ENCODE assay signal across 9 cellular contexts in the genomic region with DNA sequence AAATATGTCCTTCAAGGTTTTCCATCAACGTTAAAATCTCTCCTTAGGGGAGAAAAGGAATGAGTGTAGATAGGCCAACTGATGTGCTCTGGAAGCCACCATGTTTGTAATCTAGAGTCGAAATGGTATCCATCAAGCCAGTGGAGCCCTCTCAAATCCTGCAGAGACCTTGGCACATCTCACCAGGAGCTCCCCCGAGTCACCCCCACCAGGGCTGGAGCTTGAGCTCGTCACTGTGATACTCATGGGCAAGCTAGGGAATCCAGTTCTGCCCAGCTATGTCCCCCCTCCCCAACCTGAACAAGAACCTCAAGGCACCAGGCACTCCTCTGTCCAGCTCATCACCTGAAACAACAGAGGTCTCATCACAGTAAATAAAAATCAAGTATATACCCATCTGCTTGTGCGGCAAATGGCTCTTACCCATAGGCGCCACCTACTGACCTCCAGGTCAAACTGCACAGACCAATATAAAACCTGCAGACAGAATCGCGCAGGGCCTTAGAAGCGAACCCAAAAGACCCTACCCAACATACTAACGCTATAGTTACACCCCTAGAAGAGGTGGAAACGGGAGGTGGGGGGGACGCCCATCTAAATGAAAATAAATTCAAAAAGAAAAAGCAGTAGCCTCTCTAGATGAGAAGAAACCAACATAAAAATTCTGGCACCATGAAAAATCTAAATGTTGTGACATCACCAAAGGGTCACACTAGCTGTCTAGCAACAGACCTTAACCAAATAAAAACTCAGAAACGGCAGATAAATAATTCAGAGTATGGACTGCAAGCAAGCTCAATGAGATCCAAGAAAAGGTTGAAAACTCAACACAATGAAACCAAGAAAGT.
DNase-seq lines count a peak whose midpoint lies in the region; ATAC-seq and TF ChIP-seq lines count a peak whose summit lies in the region.
"Had no signal": no experiment of that assay in that cellular context is flagged by ENCODE, and none has a peak within 500 bp of the region (broad histone marks: within the 10 kb centered on the region; RNA-seq: fewer than 3 reads in every experiment).

No MANE protein-coding gene starts in this region.

- H3K4me3 Mint-ChIP-seq in H9 = no peak overlapping the region

- H2AFZ ChIP-seq in H9 (ENCODE audit: low read length) = no peak overlapping the region

- ATAC-seq in psoas muscle = no peak
- no peak for ATAC-seq in GM18907 (IDR thresholded peaks at IDR 0.05; ENCODE audit: unreplicated experiment)
- no peak for ATAC-seq in omental fat pad (ENCODE audit: low FRiP score)
- no peak for ATAC-seq in HG03097 (IDR thresholded peaks at IDR 0.05; ENCODE audit: low FRiP score, unreplicated experiment)

- H2BK20ac ChIP-seq in H9 (ENCODE audit: low read depth, low read length, poor library complexity, severe bottlenecking) = no peak overlapping the region

- H3K36me3 Mint-ChIP-seq in H9 (ENCODE audit: insufficient read depth in 1 of 3, low read depth in 3 of 3) = peaks cover 6 to 22% (median 7%) of the 10 kb centered on the region in 3 experiments

- H4K8ac ChIP-seq in H9 (replicated peaks; ENCODE audit: insufficient read length, low read depth, low read length) = no peak overlapping the region

- no peaks in the 10 kb centered on the region for H3K4me1 ChIP-seq in H9 (ENCODE audit: insufficient read depth, low read length)
- H3K4me1 ChIP-seq in psoas muscle = no peaks in the 10 kb centered on the region
- H3K4me1 ChIP-seq: SJSA1 had no signal

- H3K27me3 ChIP-seq in H9 (ENCODE audit: insufficient read depth, low read length) (no peaks in the 10 kb centered on the region), psoas muscle (ENCODE audit: insufficient read depth in 3 of 3, low read length in 2 of 3) (no peaks in the 10 kb centered on the region)
- H3K27me3 ChIP-seq: SJSA1 had no signal

- intact Hi-C loops in psoas muscle (cut with DNase I) = no loop called here

- H3K36me3 ChIP-seq in psoas muscle (ENCODE audit: insufficient read depth in 1 of 2, low read depth in 1 of 2) = no peaks in the 10 kb centered on the region
- H3K36me3 ChIP-seq: SJSA1 had no signal

- H3K23ac ChIP-seq in H9 (ENCODE audit: insufficient read length, low read depth, low read length) = no peak overlapping the region

- no peaks in the 10 kb centered on the region for H3K79me1 ChIP-seq in H9 (ENCODE audit: insufficient read depth, low read depth, low read length, poor library complexity, severe bottlenecking)

- no CpG with 5 or more reads among the region's 13 CpGs for WGBS in H9 (ENCODE audit: extremely low coverage, insufficient read length, low lambda C conversion rate)
- 65 to 69% (median 66%) methylated on average over 13 of the region's 13 CpGs for WGBS in psoas muscle, 3 donors

- H2BK15ac ChIP-seq in H9 (ENCODE audit: low read depth, low read length) = no peak overlapping the region

- H3K18ac ChIP-seq in H9 (ENCODE audit: insufficient read length, low read depth, low read length) = no peak overlapping the region

- H3K79me2 ChIP-seq in H9 (ENCODE audit: insufficient read depth, low read length) = no peaks in the 10 kb centered on the region

- no peak overlapping the region for H3K4me2 ChIP-seq in H9 (ENCODE audit: insufficient read depth, insufficient read length, low read length)

- H3K27ac Mint-ChIP-seq in H9 = peak overlapping the region in 1 of 3 experiments; percentile 16; a peak in 1 of 7 replicates

- no peak overlapping the region for H2AK5ac ChIP-seq in H9 (ENCODE audit: insufficient read length, low read length)

- no peak overlapping the region for H3K9ac ChIP-seq in H9 (ENCODE audit: extremely low read depth, insufficient read length, low read length)

- no peak overlapping the region for H4K91ac ChIP-seq in H9 (ENCODE audit: insufficient read length, low read depth, low read length)

- no peak overlapping the region for H3K4ac ChIP-seq in H9 (ENCODE audit: low read depth, low read length)

- H3K4me3 ChIP-seq in GM12864 (ENCODE audit: low read depth, low read length) = no peak overlapping the region
- H3K4me3 ChIP-seq in psoas muscle = no peak overlapping the region
- H3K4me3 ChIP-seq: SJSA1 had no signal

- no peak overlapping the region for H3K14ac ChIP-seq in H9 (ENCODE audit: insufficient read depth, low read length)

- TF ChIP-seq CTCF in GM12864 (IDR thresholded peaks at IDR 0.05; ENCODE audit: low read depth, low read length, missing control alignments) (peak; percentile 83), H9 (conservative IDR thresholded peaks at IDR 0.05) (peak; percentile 85), psoas muscle (IDR thresholded peaks at IDR 0.05) (peak; percentile 11), omental fat pad (IDR thresholded peaks at IDR 0.05) (no peak)

- H3K23me2 ChIP-seq in H9 (ENCODE audit: insufficient read length, low read depth, low read length, poor library complexity, severe bottlenecking) = no peaks in the 10 kb centered on the region

- H4K5ac ChIP-seq in H9 (ENCODE audit: insufficient read length, low read depth, low read length) = no peak overlapping the region

- H3K27ac ChIP-seq in H9 (ENCODE audit: insufficient read length, low read depth, low read length) = no peak overlapping the region
- H3K27ac ChIP-seq in psoas muscle = no peak overlapping the region
- H3K27ac ChIP-seq: SJSA1 had no signal

- no peak overlapping the region for H3K56ac ChIP-seq in H9 (ENCODE audit: insufficient read length, low read depth, low read length)

- H2BK5ac ChIP-seq in H9 (ENCODE audit: insufficient read length, low read length) = no peak overlapping the region

- peaks cover 2 to 6% of the 10 kb centered on the region in 2 experiments for H3K4me1 Mint-ChIP-seq in H9

- H4K20me1 ChIP-seq in H9 (ENCODE audit: control insufficient read depth, insufficient read depth, insufficient read length) = no peaks in the 10 kb centered on the region

- H3K9me3 ChIP-seq in H9 (ENCODE audit: control insufficient read depth, low read depth, low read length) (no peaks in the 10 kb centered on the region), psoas muscle (no peaks in the 10 kb centered on the region)
- H3K9me3 ChIP-seq: SJSA1 had no signal

- no peak overlapping the region for H2BK12ac ChIP-seq in H9 (ENCODE audit: insufficient read length, low read depth, low read length)

- H3K27me3 Mint-ChIP-seq in H9 (ENCODE audit: low read depth) = no peaks in the 10 kb centered on the region

- H2BK120ac ChIP-seq in H9 (ENCODE audit: low read depth, low read length, poor library complexity, severe bottlenecking) = no peak overlapping the region

- H3K9me3 Mint-ChIP-seq in H9 = peaks cover 10 to 21% of the 10 kb centered on the region in 2 experiments

- H3T11ph ChIP-seq in H9 (ENCODE audit: low read length) = no peak overlapping the region

- peak; percentile 12 for DNase-seq in GM12864 (ENCODE audit: low read depth)
- peak; percentile 64 for DNase-seq in H9
- DNase-seq in NCI-H82 treated with DMSO at 0.1 percent for 48 hours (lab: John Stamatoyannopoulos, UW; ENCODE audit: unreplicated experiment) = peak; percentile 11
- peak; percentile 23 to 59 for DNase-seq in dermis microvascular lymphatic vessel endothelial cell (ENCODE audit: low read depth in 2 of 2)
- no peak for DNase-seq in psoas muscle
- DNase-seq in omental fat pad (ENCODE audit: low spot score) = no peak

Comparison
In these comparisons a context has a peak if more than half of its experiments do, and no peak if none do; other contexts are left out.
1. DNase-seq: peak in GM12864 (single experiment), H9 (single experiment), NCI-H82 treated with DMSO at 0.1 percent for 48 hours (single experiment) and dermis microvascular lymphatic vessel endothelial cell (2 of 2); none in psoas muscle (0 of 2) and omental fat pad (single experiment).
2. CTCF ChIP-seq: peak in GM12864 (single experiment), H9 (single experiment) and psoas muscle (single experiment); none in omental fat pad (0 of 3).